13 cellular contexts compared by ENCODE assay signal in genomic region chr14:95663226-95663797, GRCh38. TPM values are rescaled to one million over a fixed set of nuclear protein-coding genes. Genes with fewer than 3 reads are reported as not detected.
DNase-seq lines count a peak whose midpoint lies in the region; ATAC-seq and TF ChIP-seq lines count a peak whose summit lies in the region.
"Had no signal": no experiment of that assay in that cellular context is flagged by ENCODE, and none has a peak within 500 bp of the region (broad histone marks: within the 10 kb centered on the region; RNA-seq: fewer than 3 reads in every experiment).

No MANE protein-coding gene starts in this region.

- H3K4me3 ChIP-seq in GM12865 (ENCODE audit: low read depth, low read length), result peak overlapping the region; percentile 43
- H3K4me3 ChIP-seq: psoas muscle had no signal

- peak; percentile 34 for ATAC-seq in GM21515 (IDR thresholded peaks at IDR 0.05; ENCODE audit: unreplicated experiment)
- ATAC-seq in HG03432 (IDR thresholded peaks at IDR 0.05; ENCODE audit: unreplicated experiment), result peak; percentile 18
- peak; percentile 18 for ATAC-seq in left lobe of liver
- ATAC-seq in Right ventricle myocardium inferior, result no peak
- ATAC-seq: psoas muscle had no signal

- intact Hi-C loops in Right ventricle myocardium inferior (cut with DNase I), result no loop called here

- TF ChIP-seq CTCF in GM12865 (IDR thresholded peaks at IDR 0.05; ENCODE audit: insufficient read depth, low read depth, low read length, missing control alignments) (no peak), RWPE1 (conservative IDR thresholded peaks at IDR 0.05; ENCODE audit: low read depth) (no peak)

- in situ Hi-C loops in ACHN (cut with HindIII; ENCODE audit: low pct_ligation_motif_present, low pct_unique_long_range_greater_than_20kb, low sequenced_read_pairs), result no loop called here

- CTCF ChIA-PET in RWPE1 (lab: Yijun Ruan, JAX), result no interaction called here

- H3K27ac ChIP-seq in RWPE1, result no peak overlapping the region
- H3K27ac ChIP-seq: psoas muscle had no signal

- POLR2A ChIA-PET in RWPE1 (lab: Yijun Ruan, JAX; ENCODE audit: low non-redundant PET), result interaction anchor here (0.6 kb wide), 1 partner anchor 877 kb away, joined by 12 read pairs; no protein-coding TSS in a partner anchor

- DNase-seq in GM12865 (ENCODE audit: low read depth) (peak; percentile 78), left lobe of liver (ENCODE audit: low spot score) (no peak), Right ventricle myocardium inferior (ENCODE audit: missing footprints) (no peak), COR-L47 (lab: John Stamatoyannopoulos, UW) (no peak), ACHN (no peak), RWPE1 (ENCODE audit: low spot score) (no peak)
- DNase-seq: mammary epithelial cell, NCI-H446 treated with DMSO at 0.1 percent for 48 hours, psoas muscle, SIG-M5 had no signal

RNA-seq across cellular contexts. Expression of gene TCL1B, which starts 22.9 kb away (rescaled TPM):
- total RNA-seq in left lobe of liver (not detected), Right ventricle myocardium inferior (not detected)
- total RNA-seq: fibroblast of lung, mammary epithelial cell, psoas muscle had no signal

RNA-seq across cellular contexts. Expression of gene TCL1A, which starts 50.6 kb away (rescaled TPM):
- total RNA-seq in left lobe of liver (not detected), Right ventricle myocardium inferior (not detected)
- total RNA-seq: fibroblast of lung, mammary epithelial cell had no signal
